ENCODE assay signal across 8 cellular contexts in the genomic region with DNA sequence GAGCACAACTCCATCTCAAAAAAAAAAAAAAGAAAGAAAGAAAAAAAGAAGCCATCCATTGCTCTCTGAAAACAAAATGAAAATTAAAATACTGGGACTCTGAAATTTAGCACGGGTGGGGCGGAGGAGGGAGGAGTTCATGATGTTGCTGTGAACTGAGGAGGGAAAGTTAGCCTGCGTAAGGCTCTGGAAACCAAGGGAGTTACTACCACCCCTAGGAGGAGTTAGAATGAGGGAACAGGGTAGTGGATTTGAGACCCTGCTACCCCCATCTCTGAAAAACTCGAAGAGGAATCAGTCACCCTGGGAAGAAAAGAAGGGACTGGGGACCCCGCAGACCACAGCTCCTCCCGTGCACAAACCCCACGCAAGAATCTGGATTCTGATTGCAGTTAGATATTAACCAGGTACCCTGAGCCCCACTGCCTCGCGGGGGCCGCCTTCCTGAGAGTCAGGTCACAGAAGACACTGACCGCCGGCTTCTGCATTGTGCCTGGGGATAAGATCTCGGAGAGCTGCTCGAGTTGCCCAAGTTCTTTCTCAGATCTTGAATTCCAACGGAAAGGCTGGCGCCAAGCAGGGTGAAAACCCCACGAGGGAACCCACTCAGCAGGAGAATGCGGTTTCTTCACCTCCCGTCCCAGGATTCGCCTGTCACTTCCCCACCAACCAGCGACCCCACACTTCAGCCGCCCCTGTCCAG. TPM values are rescaled to one million over a fixed set of nuclear protein-coding genes. Genes with fewer than 3 reads are reported as not detected.
DNase-seq lines count a peak whose midpoint lies in the region; ATAC-seq and TF ChIP-seq lines count a peak whose summit lies in the region.

No MANE protein-coding gene starts in this region.

- peaks cover 15% of the 10 kb centered on the region for H3K4me1 Mint-ChIP-seq in activated CD8-positive, alpha-beta memory T cell treated with anti-CD3 and anti-CD28 coated beads, Interleukin-2, amount 10 ng/mL, durations not matched to agents 7 days and 5 days
- peaks cover 23 to 27% (median 24%) of the 10 kb centered on the region in 3 donors for H3K4me1 Mint-ChIP-seq in T-cell
- peaks cover 10% of the 10 kb centered on the region for H3K4me1 Mint-ChIP-seq in endothelial cell (ENCODE audit: unreplicated experiment)

- H3K4me3 Mint-ChIP-seq in activated CD8-positive, alpha-beta memory T cell treated with anti-CD3 and anti-CD28 coated beads, Interleukin-2, amount 10 ng/mL, durations not matched to agents 7 days and 5 days, result peak overlapping the region; percentile 90
- H3K4me3 Mint-ChIP-seq in T-cell (peak overlapping the region; percentile 94 to 95 (median 95)), endothelial cell (ENCODE audit: unreplicated experiment) (peak overlapping the region; percentile 92)

- TF ChIP-seq CTCF in endothelial cell (IDR thresholded peaks at IDR 0.05; ENCODE audit: unreplicated experiment) (no peak), upper lobe of right lung (IDR thresholded peaks at IDR 0.05) (no peak)

- H3K27me3 ChIP-seq in mucosa of rectum (ENCODE audit: control insufficient read depth in 2 of 2, insufficient read depth in 2 of 2, low read length in 2 of 2) (no peaks in the 10 kb centered on the region), upper lobe of right lung (no peaks in the 10 kb centered on the region)

- H3K9ac ChIP-seq in mucosa of rectum (ENCODE audit: low read depth in 1 of 2, low read length in 2 of 2), result peak overlapping the region; percentile 79 to 86

- no peak for ATAC-seq in activated CD8-positive, alpha-beta memory T cell treated with anti-CD3 and anti-CD28 coated beads, Interleukin-2, amount 10 ng/mL, durations not matched to agents 7 days and 5 days
- ATAC-seq in T-cell (replicated peaks in 1 of 4) (no peak), upper lobe of right lung (peak; percentile 4), HG02970 (IDR thresholded peaks at IDR 0.05; ENCODE audit: low FRiP score, unreplicated experiment) (no peak)

- intact Hi-C loops in upper lobe of right lung (cut with DNase I), result no loop called here

- H3K9me3 Mint-ChIP-seq in activated CD8-positive, alpha-beta memory T cell treated with anti-CD3 and anti-CD28 coated beads, Interleukin-2, amount 10 ng/mL, durations not matched to agents 7 days and 5 days (ENCODE audit: low read depth), result peaks cover 10% of the 10 kb centered on the region
- H3K9me3 Mint-ChIP-seq in T-cell, result no peaks in the 10 kb centered on the region
- H3K9me3 Mint-ChIP-seq in endothelial cell (ENCODE audit: unreplicated experiment), result peaks cover 21% of the 10 kb centered on the region

- H3K4me1 ChIP-seq in mucosa of rectum (ENCODE audit: control insufficient read depth in 2 of 2, insufficient read depth in 2 of 2, low read length in 2 of 2), result peaks cover 0 to 7% of the 10 kb centered on the region in 2 donors
- peaks cover 15% of the 10 kb centered on the region for H3K4me1 ChIP-seq in upper lobe of right lung

- no peaks in the 10 kb centered on the region for H3K9me3 ChIP-seq in mucosa of rectum (ENCODE audit: control insufficient read depth in 2 of 2, low read length in 2 of 2)
- no peaks in the 10 kb centered on the region for H3K9me3 ChIP-seq in upper lobe of right lung

- POLR2A ChIA-PET in T-cell (lab: Charles Lee), result interaction anchor here (0.6 to 0.7 kb wide), 2 partner anchors 260 to 400 kb away, joined by 3 to 4 read pairs; no protein-coding TSS in a partner anchor

- H3K4me3 ChIP-seq in mucosa of rectum (ENCODE audit: low read length in 2 of 2), result peak overlapping the region; percentile 78 to 82
- peak overlapping the region; percentile 88 for H3K4me3 ChIP-seq in upper lobe of right lung

- no peak for DNase-seq in activated CD8-positive, alpha-beta memory T cell treated with anti-CD3 and anti-CD28 coated beads, Interleukin-2, amount 10 ng/mL, durations not matched to agents 7 days and 5 days
- no peak for DNase-seq in activated CD8-positive, alpha-beta memory T cell treated with anti-CD3 and anti-CD28 coated beads, Interleukin-2, amount 50 U/mL, for 4 hours
- DNase-seq in T-cell (peak in 6 of 34 experiments; percentile 1 to 13 (median 4)), endothelial cell (ENCODE audit: low spot score) (no peak), upper lobe of right lung (peak; percentile 68), COLO668 (lab: John Stamatoyannopoulos, UW; ENCODE audit: unreplicated experiment) (no peak)

- peaks cover 13% of the 10 kb centered on the region for H3K36me3 Mint-ChIP-seq in activated CD8-positive, alpha-beta memory T cell treated with anti-CD3 and anti-CD28 coated beads, Interleukin-2, amount 10 ng/mL, durations not matched to agents 7 days and 5 days
- H3K36me3 Mint-ChIP-seq in T-cell (peaks cover 4% of the 10 kb centered on the region), endothelial cell (ENCODE audit: low read depth, unreplicated experiment) (peaks cover 37% of the 10 kb centered on the region)

- H3K27ac ChIP-seq in mucosa of rectum (ENCODE audit: low read depth in 2 of 2, low read length in 2 of 2), result peak overlapping the region; percentile 78 to 82
- H3K27ac ChIP-seq in upper lobe of right lung, result peak overlapping the region; percentile 93

- peak overlapping the region; percentile 56 for H3K27ac Mint-ChIP-seq in activated CD8-positive, alpha-beta memory T cell treated with anti-CD3 and anti-CD28 coated beads, Interleukin-2, amount 10 ng/mL, durations not matched to agents 7 days and 5 days
- H3K27ac Mint-ChIP-seq in T-cell, result peak overlapping the region; percentile 59 to 71
- H3K27ac Mint-ChIP-seq in endothelial cell (ENCODE audit: unreplicated experiment), result peak overlapping the region; percentile 72

- H3K36me3 ChIP-seq in mucosa of rectum (ENCODE audit: control insufficient read depth in 2 of 2, insufficient read depth in 2 of 2, low read length in 2 of 2), result no peaks in the 10 kb centered on the region
- H3K36me3 ChIP-seq in upper lobe of right lung, result no peaks in the 10 kb centered on the region

- CTCF ChIA-PET in activated CD8-positive, alpha-beta memory T cell treated with anti-CD3 and anti-CD28 coated beads, Interleukin-2, amount 10 ng/mL, durations not matched to agents 7 days and 5 days (lab: Charles Lee), result interaction anchor here (0.9 to 1.1 kb wide), 3 partner anchors 32 to 274 kb away, joined by 3 to 4 read pairs (median 4); no protein-coding TSS in a partner anchor
- CTCF ChIA-PET in T-cell (lab: Charles Lee), result no interaction called here

- H3K27me3 Mint-ChIP-seq in activated CD8-positive, alpha-beta memory T cell treated with anti-CD3 and anti-CD28 coated beads, Interleukin-2, amount 10 ng/mL, durations not matched to agents 7 days and 5 days, result peaks cover 2% of the 10 kb centered on the region
- peaks cover 0 to 6% of the 10 kb centered on the region in 2 donors for H3K27me3 Mint-ChIP-seq in T-cell
- peaks cover 8% of the 10 kb centered on the region for H3K27me3 Mint-ChIP-seq in endothelial cell (ENCODE audit: unreplicated experiment)

RNA-seq across cellular contexts. Expression of a gene that starts 0.9 kb away (rescaled TPM):
- under 1 TPM; 0.55 to 0.56 TPM for total RNA-seq in activated CD8-positive, alpha-beta memory T cell treated with anti-CD3 and anti-CD28 coated beads, Interleukin-2, amount 10 ng/mL, durations not matched to agents 7 days and 5 days
- total RNA-seq in T-cell (1 to 10 TPM in 4 of 5 donors, under 1 TPM in 1; 0.98 to 3.8 (median 2.4) TPM), endothelial cell (ENCODE audit: unreplicated experiment) (4.0 TPM), upper lobe of right lung (5.1 TPM)

RNA-seq across cellular contexts. Expression of a gene that starts 31.1 kb away (rescaled TPM):
- total RNA-seq in activated CD8-positive, alpha-beta memory T cell treated with anti-CD3 and anti-CD28 coated beads, Interleukin-2, amount 10 ng/mL, durations not matched to agents 7 days and 5 days, result 1 to 10 TPM; 2.4 to 3.3 TPM
- total RNA-seq in T-cell (10 to 100 TPM in 3 of 5 donors, 1 to 10 TPM in 2; 2.8 to 15.6 (median 13.9) TPM), endothelial cell (ENCODE audit: unreplicated experiment) (1.2 TPM), upper lobe of right lung (4.2 TPM)

RNA-seq across cellular contexts. Expression of a gene that starts 36.5 kb away (rescaled TPM):
- total RNA-seq in activated CD8-positive, alpha-beta memory T cell treated with anti-CD3 and anti-CD28 coated beads, Interleukin-2, amount 10 ng/mL, durations not matched to agents 7 days and 5 days, result 1 to 10 TPM; 4.6 to 4.8 TPM
- total RNA-seq in T-cell (1 to 10 TPM; 2.2 to 9.8 (median 8.1) TPM), endothelial cell (ENCODE audit: unreplicated experiment) (4.9 TPM), upper lobe of right lung (8.7 TPM)
